8 cellular contexts compared by ENCODE assay signal in the genomic region with DNA sequence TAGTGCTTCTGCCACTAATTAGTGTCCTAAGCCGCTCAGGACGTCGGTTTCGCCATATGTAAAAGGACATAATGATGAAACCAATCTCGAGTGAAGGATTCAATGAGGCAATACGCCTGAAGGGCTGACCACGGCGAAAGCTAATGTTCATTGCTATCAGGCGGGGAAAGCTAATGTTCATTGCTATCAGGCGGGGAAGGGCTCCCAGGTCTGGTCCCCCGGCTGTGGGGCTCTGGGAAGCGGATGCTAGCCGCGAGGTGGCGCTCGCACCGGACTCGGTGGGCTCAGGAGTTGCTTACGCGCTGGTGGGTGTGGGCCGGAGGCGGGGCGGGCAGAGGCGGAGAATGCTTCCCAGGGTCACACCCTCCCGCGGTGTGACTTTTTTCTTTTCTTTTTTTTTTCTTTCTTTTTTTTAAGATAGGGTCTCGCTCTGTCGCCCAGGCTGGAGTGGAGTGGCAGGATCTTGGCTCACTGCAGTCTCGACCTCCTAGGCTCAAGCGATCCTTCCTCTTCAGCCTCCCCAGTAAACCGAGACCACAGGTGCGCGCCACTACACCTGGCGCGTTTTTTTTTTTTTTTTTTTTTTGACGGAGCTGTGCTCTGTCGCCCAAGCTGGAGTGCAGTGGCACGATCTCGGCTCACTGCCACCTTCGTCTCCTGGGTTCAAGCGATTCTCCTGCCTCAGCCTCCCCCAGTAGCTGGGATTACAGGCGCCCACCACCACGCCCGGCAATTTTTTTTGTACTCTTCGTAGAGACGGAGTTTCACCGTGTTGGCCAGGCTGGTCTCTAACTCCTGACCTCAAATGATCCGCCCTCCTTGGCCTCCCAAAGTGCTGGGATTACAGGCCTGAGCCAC. TPM values are rescaled to one million over a fixed set of nuclear protein-coding genes. Genes with fewer than 3 reads are reported as not detected.
DNase-seq lines count a peak whose midpoint lies in the region; ATAC-seq lines count a peak whose summit lies in the region.

No MANE protein-coding gene starts in this region.

- no peaks in the 10 kb centered on the region for H3K9me3 Mint-ChIP-seq in activated CD8-positive, alpha-beta T cell treated with anti-CD3 and anti-CD28 coated beads, Interleukin-2, amount 10 ng/mL, durations not matched to agents 7 days and 5 days (ENCODE audit: insufficient read depth)

- peaks cover 29% of the 10 kb centered on the region for H3K4me1 Mint-ChIP-seq in activated CD8-positive, alpha-beta T cell treated with anti-CD3 and anti-CD28 coated beads, Interleukin-2, amount 10 ng/mL, durations not matched to agents 7 days and 5 days (ENCODE audit: low read depth)

- H3K27me3 Mint-ChIP-seq in activated CD8-positive, alpha-beta T cell treated with anti-CD3 and anti-CD28 coated beads, Interleukin-2, amount 10 ng/mL, durations not matched to agents 7 days and 5 days (ENCODE audit: low read depth), result peaks cover 50% of the 10 kb centered on the region

- H3K36me3 Mint-ChIP-seq in activated CD8-positive, alpha-beta T cell treated with anti-CD3 and anti-CD28 coated beads, Interleukin-2, amount 10 ng/mL, durations not matched to agents 7 days and 5 days (ENCODE audit: low read depth), result no peaks in the 10 kb centered on the region

- peak overlapping the region; percentile 67 for H3K4me3 Mint-ChIP-seq in activated CD8-positive, alpha-beta T cell treated with anti-CD3 and anti-CD28 coated beads, Interleukin-2, amount 10 ng/mL, durations not matched to agents 7 days and 5 days

- POLR2A ChIA-PET in activated CD8-positive, alpha-beta T cell treated with anti-CD3 and anti-CD28 coated beads, Interleukin-2, amount 10 ng/mL, durations not matched to agents 7 days and 5 days (lab: Charles Lee), result interaction anchor here (0.8 to 1.0 kb wide), 2 partner anchors 35 to 164 kb away, joined by 3 to 4 read pairs; a partner anchor contains a TSS

- CTCF ChIA-PET in activated CD8-positive, alpha-beta T cell treated with anti-CD3 and anti-CD28 coated beads, Interleukin-2, amount 10 ng/mL, durations not matched to agents 7 days and 5 days (lab: Charles Lee), result interaction anchor here (0.6 to 8.9 kb wide), 25 partner anchors 9 to 629 kb away, joined by 3 to 138 read pairs (median 6); a partner anchor contains a TSS

- H3K27ac Mint-ChIP-seq in activated CD8-positive, alpha-beta T cell treated with anti-CD3 and anti-CD28 coated beads, Interleukin-2, amount 10 ng/mL, durations not matched to agents 7 days and 5 days, result no peak overlapping the region

- ATAC-seq in HG03442 (IDR thresholded peaks at IDR 0.05; ENCODE audit: unreplicated experiment) (peak; percentile 79), GM18868 (IDR thresholded peaks at IDR 0.05; ENCODE audit: unreplicated experiment) (no peak)
- peak; percentile 97 for ATAC-seq in activated CD8-positive, alpha-beta T cell treated with anti-CD3 and anti-CD28 coated beads, Interleukin-2, amount 10 ng/mL, durations not matched to agents 7 days and 5 days

- peak; percentile 62 for DNase-seq in GM04504 (ENCODE audit: low read depth)
- peak; percentile 86 for DNase-seq in NCI-H748 (lab: John Stamatoyannopoulos, UW; ENCODE audit: unreplicated experiment)
- peak; percentile 92 for DNase-seq in activated CD8-positive, alpha-beta T cell treated with anti-CD3 and anti-CD28 coated beads, Interleukin-2, amount 10 ng/mL, durations not matched to agents 7 days and 5 days
- peak; percentile 74 for DNase-seq in effector CD4-positive, alpha-beta T cell
- DNase-seq in medulla oblongata (ENCODE audit: extremely low spot score), result peak; percentile 79
- DNase-seq in stimulated activated CD8-positive, alpha-beta memory T cell treated with anti-CD3 and anti-CD28 coated beads, Interleukin-12 subunit alpha, Interleukin-12 subunit beta, amount 100 ng/mL, for 4 hours (ENCODE audit: low read depth), result peak; percentile 71

RNA-seq across cellular contexts. Expression of a gene that starts 1.1 kb away (rescaled TPM):
- total RNA-seq in activated CD8-positive, alpha-beta T cell treated with anti-CD3 and anti-CD28 coated beads, Interleukin-2, amount 10 ng/mL, durations not matched to agents 7 days and 5 days, result under 1 TPM; 0.21 to 0.40 TPM

RNA-seq across cellular contexts. Expression of a gene that starts 28.0 kb away (rescaled TPM):
- total RNA-seq in activated CD8-positive, alpha-beta T cell treated with anti-CD3 and anti-CD28 coated beads, Interleukin-2, amount 10 ng/mL, durations not matched to agents 7 days and 5 days, result not detected

RNA-seq across cellular contexts. Expression of a gene that starts 31.8 kb away (rescaled TPM):
- total RNA-seq in activated CD8-positive, alpha-beta T cell treated with anti-CD3 and anti-CD28 coated beads, Interleukin-2, amount 10 ng/mL, durations not matched to agents 7 days and 5 days, result 1 to 10 TPM; 9.9 TPM

RNA-seq across cellular contexts. Expression of a gene that starts 33.5 kb away (rescaled TPM):
- under 1 TPM; 0.21 TPM for total RNA-seq in activated CD8-positive, alpha-beta T cell treated with anti-CD3 and anti-CD28 coated beads, Interleukin-2, amount 10 ng/mL, durations not matched to agents 7 days and 5 days
